8 cellular contexts compared by ENCODE assay signal in the genomic region with DNA sequence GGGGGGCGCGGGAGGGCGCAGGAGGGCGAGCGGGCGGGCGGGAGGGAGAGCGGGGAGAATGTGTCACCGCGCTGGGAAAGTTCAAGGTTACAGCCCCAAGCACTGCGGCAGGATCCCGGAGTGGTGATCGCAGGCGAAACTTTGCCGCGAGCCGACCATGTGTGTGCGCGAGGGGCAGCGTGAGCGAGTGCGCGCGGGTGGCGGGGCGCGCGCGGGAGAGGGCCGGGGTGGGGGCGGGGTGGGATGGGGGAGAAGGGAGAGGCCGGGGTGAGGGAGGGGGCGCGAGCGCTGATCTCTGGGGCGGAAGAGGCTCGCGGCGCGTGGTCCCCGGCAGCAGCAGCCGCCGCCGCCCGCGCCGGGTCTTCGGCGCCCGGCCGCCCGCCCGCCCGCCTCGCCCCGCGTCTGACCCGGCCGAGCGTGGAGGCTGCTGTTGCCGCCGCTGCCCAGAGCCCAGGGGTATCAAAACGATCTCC. TPM values are rescaled to one million over a fixed set of nuclear protein-coding genes. Genes with fewer than 3 reads are reported as not detected.
DNase-seq lines count a peak whose midpoint lies in the region; ATAC-seq, FAIRE-seq and TF ChIP-seq lines count a peak whose summit lies in the region.

A gene (minus strand): TSS at position 191 of the 473 bp plus-strand sequence. CDS start 630 bp downstream, outside the sequence.

- no peak for FAIRE-seq in GM12892 (lab: Jason Lieb, UNC)

- DNase-seq in CD4-positive, alpha-beta T cell: no peak
- DNase-seq in WERI-Rb-1 (peak; percentile 45), fibroblast of pulmonary artery (ENCODE audit: low read depth) (peak; percentile 71), GM12892 (ENCODE audit: insufficient read length) (no peak)
- DNase-seq in natural killer cell treated with Interleukin-12 subunit alpha and Interleukin-12 subunit beta and Interleukin-15 and Interleukin-18, amount 100 ng/mL, for 72 hours (ENCODE audit: low spot score): no peak
- no peak for DNase-seq in stimulated activated naive CD4-positive, alpha-beta T cell treated with Interleukin-2 at 50 U/mL for 16 hours (lab: John Stamatoyannopoulos, UW)

- no peaks in the 10 kb centered on the region for H3K9me3 Mint-ChIP-seq in CD4-positive, alpha-beta T cell
- no peaks in the 10 kb centered on the region for H3K9me3 Mint-ChIP-seq in natural killer cell treated with Interleukin-12 subunit alpha and Interleukin-12 subunit beta and Interleukin-15 and Interleukin-18, amount 100 ng/mL, for 72 hours

- TF ChIP-seq POLR2A in GM12892 (IDR thresholded peaks at IDR 0.05; ENCODE audit: low read depth, low read length): no peak

- H3K27me3 ChIP-seq in CD4-positive, alpha-beta T cell (ENCODE audit: control insufficient read depth, insufficient read depth, low read length): peaks cover 61% of the 10 kb centered on the region
- no peaks in the 10 kb centered on the region for H3K27me3 ChIP-seq in WERI-Rb-1 (ENCODE audit: insufficient read depth, low read depth, severe bottlenecking)

- CTCF ChIA-PET in CD4-positive, alpha-beta T cell (lab: Charles Lee): no interaction called here

- no peaks in the 10 kb centered on the region for H3K36me3 ChIP-seq in WERI-Rb-1

- POLR2A ChIA-PET in CD4-positive, alpha-beta T cell (lab: Charles Lee): no interaction called here

- H3K36me3 Mint-ChIP-seq in CD4-positive, alpha-beta T cell (ENCODE audit: low read depth): no peaks in the 10 kb centered on the region
- peaks cover 5% of the 10 kb centered on the region for H3K36me3 Mint-ChIP-seq in natural killer cell treated with Interleukin-12 subunit alpha and Interleukin-12 subunit beta and Interleukin-15 and Interleukin-18, amount 100 ng/mL, for 72 hours

- H3K27ac Mint-ChIP-seq in CD4-positive, alpha-beta T cell: no peak within 1 kb of the TSS
- H3K27ac Mint-ChIP-seq in natural killer cell treated with Interleukin-12 subunit alpha and Interleukin-12 subunit beta and Interleukin-15 and Interleukin-18, amount 100 ng/mL, for 72 hours: no peak within 1 kb of the TSS

- H3K4me3 ChIP-seq in WERI-Rb-1 (ENCODE audit: low read depth, low read length) (peak within 1 kb of the TSS; percentile 75), fibroblast of pulmonary artery (replicated peaks; ENCODE audit: low read depth, low read length) (peak within 1 kb of the TSS; percentile 99)

- H3K9me3 ChIP-seq in CD4-positive, alpha-beta T cell (ENCODE audit: control insufficient read depth, low read length): no peaks in the 10 kb centered on the region
- H3K9me3 ChIP-seq in WERI-Rb-1 (ENCODE audit: severe bottlenecking): no peaks in the 10 kb centered on the region

- peaks cover 83% of the 10 kb centered on the region for H3K27me3 Mint-ChIP-seq in CD4-positive, alpha-beta T cell
- H3K27me3 Mint-ChIP-seq in natural killer cell treated with Interleukin-12 subunit alpha and Interleukin-12 subunit beta and Interleukin-15 and Interleukin-18, amount 100 ng/mL, for 72 hours: peaks cover 47 to 70% of the 10 kb centered on the region in 2 donors

- peak within 1 kb of the TSS; percentile 86 for H3K4me3 Mint-ChIP-seq in CD4-positive, alpha-beta T cell
- H3K4me3 Mint-ChIP-seq in natural killer cell treated with Interleukin-12 subunit alpha and Interleukin-12 subunit beta and Interleukin-15 and Interleukin-18, amount 100 ng/mL, for 72 hours: peak within 1 kb of the TSS; percentile 87

- TF ChIP-seq CTCF in CD4-positive, alpha-beta T cell (IDR thresholded peaks at IDR 0.05): no peak
- TF ChIP-seq CTCF in WERI-Rb-1 (IDR thresholded peaks at IDR 0.05; ENCODE audit: low read depth, low read length) (no peak), fibroblast of pulmonary artery (IDR thresholded peaks at IDR 0.05; ENCODE audit: low read length, missing control alignments) (no peak)

- H3K27ac ChIP-seq in CD4-positive, alpha-beta T cell (ENCODE audit: low read depth, low read length): no peak within 1 kb of the TSS
- peak within 1 kb of the TSS; percentile 81 for H3K27ac ChIP-seq in WERI-Rb-1

- intact Hi-C loops in CD4-positive, alpha-beta T cell (cut with DNase I, micrococcal nuclease): no loop called here

- ATAC-seq in CD4-positive, alpha-beta T cell (ENCODE audit: poor library complexity): no peak
- peak; percentile 8 for ATAC-seq in HG02759 (IDR thresholded peaks at IDR 0.05; ENCODE audit: unreplicated experiment)
- peak; percentile 26 to 28 for ATAC-seq in natural killer cell treated with Interleukin-12 subunit alpha and Interleukin-12 subunit beta and Interleukin-15 and Interleukin-18, amount 100 ng/mL, for 72 hours
- ATAC-seq in HG02981 (IDR thresholded peaks at IDR 0.05; ENCODE audit: unreplicated experiment): no peak

- peaks cover 32% of the 10 kb centered on the region for H3K4me1 Mint-ChIP-seq in CD4-positive, alpha-beta T cell (ENCODE audit: low read depth)
- peaks cover 19 to 21% of the 10 kb centered on the region in 2 donors for H3K4me1 Mint-ChIP-seq in natural killer cell treated with Interleukin-12 subunit alpha and Interleukin-12 subunit beta and Interleukin-15 and Interleukin-18, amount 100 ng/mL, for 72 hours (ENCODE audit: low read depth in 2 of 2)

RNA-seq across cellular contexts. Expression of the gene that starts here (rescaled TPM):
- not detected for total RNA-seq in CD4-positive, alpha-beta T cell
- not detected for total RNA-seq in natural killer cell treated with Interleukin-12 subunit alpha and Interleukin-12 subunit beta and Interleukin-15 and Interleukin-18, amount 100 ng/mL, for 72 hours
- not detected for polyA plus RNA-seq in GM12892 (2012; ENCODE audit: missing spikeins)

Comparison
In these comparisons a context has a peak if more than half of its experiments do, and no peak if none do; other contexts are left out.
1. Peak in ATAC-seq in natural killer cell treated with Interleukin-12 subunit alpha and Interleukin-12 subunit beta and Interleukin-15 and Interleukin-18, amount 100 ng/mL, for 72 hours; RNA of the gene not detected or under 1 TPM.
2. DNase-seq: peak in WERI-Rb-1 (single experiment) and fibroblast of pulmonary artery (single experiment); none in CD4-positive, alpha-beta T cell (0 of 10), natural killer cell treated with Interleukin-12 subunit alpha and Interleukin-12 subunit beta and Interleukin-15 and Interleukin-18, amount 100 ng/mL, for 72 hours (single experiment), stimulated activated naive CD4-positive, alpha-beta T cell treated with Interleukin-2 at 50 U/mL for 16 hours (single experiment) and GM12892 (single experiment).